ENCODE assay signal across 23 cellular contexts in genomic region chrX:9765072-9765736, GRCh38. TPM values are rescaled to one million over a fixed set of nuclear protein-coding genes. Genes with fewer than 3 reads are reported as not detected.
A peak's percentile ranks its signal among the peaks of the same experiment; 100 is the strongest.
DNase-seq lines count a peak whose midpoint lies in the region; FAIRE-seq and TF ChIP-seq lines count a peak whose summit lies in the region.
"Had no signal": no experiment of that assay in that cellular context is flagged by ENCODE, and none has a peak within 500 bp of the region (broad histone marks: within the 10 kb centered on the region; RNA-seq: fewer than 3 reads in every experiment).

No MANE protein-coding gene starts in this region.

- dilution Hi-C loops in endothelial cell of umbilical vein (cut with MboI; ENCODE audit: extremely low pct_ligation_motif_present, low sequenced_read_pairs): no loop called here

- no peaks in the 10 kb centered on the region for H3K9me1 ChIP-seq in endothelial cell of umbilical vein (replicated peaks; ENCODE audit: control insufficient read depth, extremely low read depth, insufficient read depth, low read length)

- WGBS in HUES64: 7% methylated on average over 67 of the region's 67 CpGs

- POLR2A ChIA-PET in endothelial cell of umbilical vein (lab: Charles Lee): no interaction called here

- TSS peak; percentile 13 for BruUV-seq in endothelial cell of umbilical vein (replicated peaks; lab: Mats Ljungman, UMichigan)

- H3K9ac ChIP-seq in HUES64 (ENCODE audit: low read depth, low read length): peak overlapping the region; percentile 79
- peak overlapping the region; percentile 37 for H3K9ac ChIP-seq in endothelial cell of umbilical vein (replicated peaks; ENCODE audit: extremely low read depth, insufficient read depth, low read length)
- no peak overlapping the region for H3K9ac ChIP-seq in kidney (ENCODE audit: low read length in 2 of 2)

- CTCF ChIA-PET in endothelial cell of umbilical vein (lab: Charles Lee): no interaction called here

- H2AFZ ChIP-seq in endothelial cell of umbilical vein (ENCODE audit: low read depth, low read length): peak overlapping the region; percentile 85

- TF ChIP-seq CTCF in endothelial cell of umbilical vein (IDR thresholded peaks at IDR 0.05; ENCODE audit: extremely low read depth in 1 of 2, insufficient read depth in 1 of 2, low read depth in 1 of 2, low read length in 2 of 2) (no peak), kidney (IDR thresholded peaks at IDR 0.05; ENCODE audit: borderline replicate concordance, extremely low read depth, insufficient read depth) (no peak), retinal pigment epithelial cell (conservative IDR thresholded peaks at IDR 0.05; ENCODE audit: low read depth, low read length) (no peak)

- no peak for FAIRE-seq in endothelial cell of umbilical vein (lab: Jason Lieb, UNC)
- FAIRE-seq in kidney (lab: Jason Lieb, UNC): no peak
- FAIRE-seq: endometrium had no signal

- H3K4me1 ChIP-seq in HUES64 (ENCODE audit: insufficient read depth, low read length): peaks cover 4% of the 10 kb centered on the region; the same call in 1 of the 2 replicates
- peaks cover 18% of the 10 kb centered on the region for H3K4me1 ChIP-seq in endothelial cell of umbilical vein (ENCODE audit: control insufficient read depth, extremely low read depth, insufficient read depth, low read length)
- H3K4me1 ChIP-seq in kidney (ENCODE audit: control insufficient read depth in 1 of 2, insufficient read depth in 1 of 2, low read depth in 1 of 2, low read length in 2 of 2): no peaks in the 10 kb centered on the region

- no peak overlapping the region for H3K4me2 ChIP-seq in endothelial cell of umbilical vein (ENCODE audit: insufficient read depth, low read length)

- H3K9me3 ChIP-seq in HUES64 (ENCODE audit: insufficient read depth, low read depth, low read length) (no peaks in the 10 kb centered on the region), endothelial cell of umbilical vein (replicated peaks; ENCODE audit: control insufficient read depth, insufficient read depth, low read length) (no peaks in the 10 kb centered on the region), kidney (ENCODE audit: control insufficient read depth in 1 of 2, low read length in 2 of 2) (no peaks in the 10 kb centered on the region)

- no peaks in the 10 kb centered on the region for H4K20me1 ChIP-seq in endothelial cell of umbilical vein (replicated peaks; ENCODE audit: control insufficient read depth, extremely low read depth, insufficient read depth, low read length)

- intact Hi-C loops in endothelial cell of umbilical vein (cut with micrococcal nuclease): no loop called here
- intact Hi-C loops in kidney (cut with DNase I): no loop called here

- peak overlapping the region; percentile 64 for H3K4me3 ChIP-seq in HUES64 (ENCODE audit: low read length)
- peak overlapping the region in 1 of 3 experiments; percentile 31 for H3K4me3 ChIP-seq in endothelial cell of umbilical vein (replicated peaks in 1 of 3; ENCODE audit: insufficient read depth in 1 of 3, low read depth in 1 of 3, low read length in 3 of 3)
- no peak overlapping the region for H3K4me3 ChIP-seq in kidney (ENCODE audit: low read length in 2 of 2)
- peak overlapping the region; percentile 72 for H3K4me3 ChIP-seq in retinal pigment epithelial cell (ENCODE audit: low read length)

- H3K27ac ChIP-seq in HUES64 (ENCODE audit: low read depth, low read length) (no peak overlapping the region), endothelial cell of umbilical vein (ENCODE audit: insufficient read depth, low read depth, low read length) (no peak overlapping the region), kidney (ENCODE audit: low read depth in 2 of 2, low read length in 2 of 2) (no peak overlapping the region)
- H3K27ac ChIP-seq: VCaP had no signal

- H3K79me2 ChIP-seq in endothelial cell of umbilical vein (ENCODE audit: control insufficient read depth, insufficient read depth, low read length): no peaks in the 10 kb centered on the region

- peaks cover 3% of the 10 kb centered on the region; the same call in 1 of the 2 replicates for H3K27me3 ChIP-seq in HUES64 (ENCODE audit: insufficient read depth, low read length)
- no peaks in the 10 kb centered on the region for H3K27me3 ChIP-seq in endothelial cell of umbilical vein (ENCODE audit: control insufficient read depth in 2 of 2, insufficient read depth in 2 of 2, low read length in 2 of 2)

- TF ChIP-seq POLR2A in endothelial cell of umbilical vein (IDR thresholded peaks at IDR 0.05; ENCODE audit: low read depth, low read length): no peak

- DNase-seq in endothelial cell of umbilical vein (ENCODE audit: low read depth, low spot score): no peak
- peak; percentile 78 for DNase-seq in kidney
- no peak for DNase-seq in retinal pigment epithelial cell (ENCODE audit: low read depth)
- DNase-seq in superior temporal gyrus (ENCODE audit: extremely low spot score): no peak
- no peak for DNase-seq in cerebellar cortex (ENCODE audit: low spot score)
- DNase-seq in NCI-H187 (lab: John Stamatoyannopoulos, UW): no peak
- DNase-seq in cerebellar nuclear complex (lab: John Stamatoyannopoulos, UW): no peak
- DNase-seq: activated CD8-positive, alpha-beta T cell treated with anti-CD3 and anti-CD28 coated beads for 36 hours; activated T-cell treated with anti-CD3 and anti-CD28 coated beads, Interleukin-2, amount 50 U/mL, for 48 hours; CD8-positive, alpha-beta memory T cell; IMR-90; kidney glomerular epithelial cell; NCI-H187 treated with DMSO at 0.1 percent for 48 hours; NCI-H446 treated with DMSO at 0.1 percent for 48 hours; NK-92 treated with Interleukin-12 subunit alpha and Interleukin-12 subunit beta, amount 100 ng/mL, for 24 hours; occipital lobe; stimulated activated CD4-positive, alpha-beta T cell treated with anti-CD3 and anti-CD28 coated beads, Interleukin-4, amount 100 ng/mL, for 1 hour; T-helper 1 cell had no signal

- no peaks in the 10 kb centered on the region for H3K36me3 ChIP-seq in HUES64 (ENCODE audit: insufficient read depth, low read length)
- no peaks in the 10 kb centered on the region for H3K36me3 ChIP-seq in endothelial cell of umbilical vein (ENCODE audit: control insufficient read depth in 2 of 2, extremely low read depth in 1 of 2, insufficient read depth in 2 of 2, low read length in 2 of 2)
- no peaks in the 10 kb centered on the region for H3K36me3 ChIP-seq in kidney (ENCODE audit: control insufficient read depth in 1 of 2, insufficient read depth in 2 of 2, low read length in 2 of 2)

TF ChIP-seq in endothelial cell of umbilical vein, 7 proteins besides CTCF, POLR2A, EP300 and RAD21:
- TF ChIP-seq JUN (IDR thresholded peaks at IDR 0.05; ENCODE audit: borderline replicate concordance, insufficient read depth, insufficient read length, low read depth) (no peak), POLR2AphosphoS5 (IDR thresholded peaks at IDR 0.05; ENCODE audit: insufficient read depth, low read depth, low read length) (no peak), GATA2 (IDR thresholded peaks at IDR 0.05; ENCODE audit: insufficient read depth, insufficient read length, low read depth, low read length) (no peak), EZH2 (IDR thresholded peaks at IDR 0.05; ENCODE audit: borderline replicate concordance, low read depth, low read length, severe bottlenecking) (no peak), MYC (IDR thresholded peaks at IDR 0.05; ENCODE audit: low read depth, low read length) (no peak), FOS (IDR thresholded peaks at IDR 0.05; ENCODE audit: borderline replicate concordance, insufficient read depth, low read length) (no peak)
- TF ChIP-seq, protein P1, sequence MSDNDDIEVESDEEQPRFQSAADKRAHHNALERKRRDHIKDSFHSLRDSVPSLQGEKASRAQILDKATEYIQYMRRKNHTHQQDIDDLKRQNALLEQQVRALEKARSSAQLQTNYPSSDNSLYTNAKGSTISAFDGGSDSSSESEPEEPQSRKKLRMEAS (IDR thresholded peaks at IDR 0.05; ENCODE audit: insufficient read depth, insufficient read length): no peak

RNA-seq across cellular contexts. Expression of gene GPR143, which starts 0.4 kb away (rescaled TPM):
- polyA plus RNA-seq in HUES64 (2013, experiment 1 of 2): 9.8 TPM
- polyA plus RNA-seq in HUES64 (2013, experiment 2 of 2): 10.3 TPM
- total RNA-seq in endothelial cell of umbilical vein (9.3 and 9.7 TPM in 2 replicates), kidney (8.2 TPM)
- polyA plus RNA-seq in endothelial cell of umbilical vein (17.7 TPM in 2 replicates), kidney (ENCODE audit: insufficient read depth, low read depth, low replicate concordance) (8.7 TPM)
- 10.7 and 11.1 TPM in 2 replicates for polyA plus RNA-seq in endothelial cell of umbilical vein (2011; cell fraction: cytosol; rRNA removed)
- polyA plus RNA-seq in endothelial cell of umbilical vein (2011; cell fraction: nucleus; rRNA removed): 9.2 and 9.5 TPM in 2 replicates
- polyA plus RNA-seq in endothelial cell of umbilical vein (2012): 24.0 and 53.7 TPM in 2 replicates
- 14.8 and 31.4 TPM in 2 replicates for polyA minus RNA-seq in endothelial cell of umbilical vein
- not detected for polyA minus RNA-seq in endothelial cell of umbilical vein (2011; cell fraction: cytosol; rRNA and poly(A)+ RNA removed)
- polyA minus RNA-seq in endothelial cell of umbilical vein (2011; cell fraction: nucleus; rRNA and poly(A)+ RNA removed): 4.6 and 5.7 TPM in 2 replicates
- total RNA-seq: activated CD8-positive, alpha-beta T cell treated with anti-CD3 and anti-CD28 coated beads for 36 hours; cardiac septum; CD8-positive, alpha-beta memory T cell; IMR-90; subcutaneous adipose tissue had no signal

RNA-seq across cellular contexts. Expression of gene SHROOM2, which starts 21.0 kb away (rescaled TPM):
- 7.4 TPM for polyA plus RNA-seq in HUES64 (2013, experiment 1 of 2)
- 7.7 TPM for polyA plus RNA-seq in HUES64 (2013, experiment 2 of 2)
- total RNA-seq in endothelial cell of umbilical vein (10.4 and 11.8 TPM in 2 replicates), kidney (11.8 TPM)
- polyA plus RNA-seq in endothelial cell of umbilical vein (3.7 and 3.8 TPM in 2 replicates), kidney (ENCODE audit: insufficient read depth, low read depth, low replicate concordance) (3.5 TPM)
- polyA plus RNA-seq in endothelial cell of umbilical vein (2011; cell fraction: cytosol; rRNA removed): 4.0 and 4.2 TPM in 2 replicates
- polyA plus RNA-seq in endothelial cell of umbilical vein (2011; cell fraction: nucleus; rRNA removed): 8.2 and 9.5 TPM in 2 replicates
- 7.1 and 7.9 TPM in 2 replicates for polyA plus RNA-seq in endothelial cell of umbilical vein (2012)
- 6.6 and 6.9 TPM in 2 replicates for polyA minus RNA-seq in endothelial cell of umbilical vein
- polyA minus RNA-seq in endothelial cell of umbilical vein (2011; cell fraction: cytosol; rRNA and poly(A)+ RNA removed): not detected
- 9.2 and 10.8 TPM in 2 replicates for polyA minus RNA-seq in endothelial cell of umbilical vein (2011; cell fraction: nucleus; rRNA and poly(A)+ RNA removed)
- total RNA-seq: activated CD8-positive, alpha-beta T cell treated with anti-CD3 and anti-CD28 coated beads for 36 hours; CD8-positive, alpha-beta memory T cell had no signal
- polyA plus RNA-seq: CD8-positive, alpha-beta memory T cell had no signal

Comparison
In these comparisons a context has a peak if more than half of its experiments do, and no peak if none do; other contexts are left out.
1. H3K4me3 ChIP-seq: peak in HUES64 (single experiment) and retinal pigment epithelial cell (single experiment); none in kidney (0 of 2).
2. H3K9ac ChIP-seq: peak in HUES64 (single experiment) and endothelial cell of umbilical vein (single experiment); none in kidney (0 of 2).